21 cellular contexts compared by ENCODE assay signal in the genomic region with DNA sequence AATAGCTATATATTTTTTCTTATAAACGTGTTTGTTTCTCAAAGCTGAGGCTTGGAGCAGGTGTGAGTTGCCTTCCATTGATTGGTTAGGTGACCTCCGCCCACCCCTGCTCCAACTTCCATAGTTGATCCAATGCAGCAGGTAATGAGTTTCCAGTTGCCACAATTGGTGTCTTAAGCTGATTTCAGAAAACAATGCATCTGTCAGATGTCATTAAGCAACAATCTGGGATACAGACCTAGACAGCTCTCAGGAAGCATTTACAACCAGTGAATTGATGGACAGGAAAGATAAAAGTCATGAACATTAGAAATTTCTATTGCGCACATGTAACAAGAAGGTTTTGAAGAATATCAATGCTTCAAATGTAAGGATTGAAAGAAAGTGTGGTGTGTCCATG.
DNase-seq lines count a peak whose midpoint lies in the region; ATAC-seq, FAIRE-seq and TF ChIP-seq lines count a peak whose summit lies in the region.
"Had no signal": no experiment of that assay in that cellular context is flagged by ENCODE, and none has a peak within 500 bp of the region (broad histone marks: within the 10 kb centered on the region; RNA-seq: fewer than 3 reads in every experiment).

No MANE protein-coding gene starts in this region.

- TF ChIP-seq POLR2A in endothelial cell of umbilical vein (IDR thresholded peaks at IDR 0.05; ENCODE audit: low read depth, low read length) = no peak

- H3K36me3 ChIP-seq in endothelial cell of umbilical vein (ENCODE audit: control insufficient read depth in 2 of 2, extremely low read depth in 1 of 2, insufficient read depth in 2 of 2, low read length in 2 of 2) (no peaks in the 10 kb centered on the region), neural progenitor cell (no peaks in the 10 kb centered on the region)

- H2AFZ ChIP-seq in endothelial cell of umbilical vein (ENCODE audit: low read depth, low read length) = no peak overlapping the region
- no peak overlapping the region for H2AFZ ChIP-seq in neural progenitor cell (replicated peaks)
- H2AFZ ChIP-seq: GM23338 had no signal

- H3K36me3 Mint-ChIP-seq in neural progenitor cell = no peaks in the 10 kb centered on the region
- H3K36me3 Mint-ChIP-seq in CD4-positive, alpha-beta T cell (ENCODE audit: low read depth) = no peaks in the 10 kb centered on the region
- H3K36me3 Mint-ChIP-seq: CD4-positive, alpha-beta memory T cell; IgD-negative memory B cell had no signal

- no TSS peak for BruUV-seq in endothelial cell of umbilical vein (replicated peaks; lab: Mats Ljungman, UMichigan)

- intact Hi-C loops in endothelial cell of umbilical vein (cut with micrococcal nuclease) = no loop called here
- intact Hi-C loops in CD4-positive, alpha-beta T cell (cut with DNase I, micrococcal nuclease) = no loop called here

- H3K4me1 Mint-ChIP-seq in neural progenitor cell = peaks cover 27% of the 10 kb centered on the region
- H3K4me1 Mint-ChIP-seq in CD4-positive, alpha-beta T cell (ENCODE audit: low read depth) = no peaks in the 10 kb centered on the region
- H3K4me1 Mint-ChIP-seq: CD4-positive, alpha-beta memory T cell; IgD-negative memory B cell had no signal

- no peaks in the 10 kb centered on the region for H3K9me3 ChIP-seq in endothelial cell of umbilical vein (replicated peaks; ENCODE audit: control insufficient read depth, insufficient read depth, low read length)
- H3K9me3 ChIP-seq in neural progenitor cell (ENCODE audit: low read depth) = no peaks in the 10 kb centered on the region
- no peaks in the 10 kb centered on the region for H3K9me3 ChIP-seq in CD4-positive, alpha-beta T cell (ENCODE audit: control insufficient read depth, low read length)
- H3K9me3 ChIP-seq: A549 had no signal

- DNase-seq in NCI-H82 (lab: John Stamatoyannopoulos, UW) (peak; percentile 21), NCI-H82 treated with DMSO at 0.1 percent for 48 hours (lab: John Stamatoyannopoulos, UW; ENCODE audit: unreplicated experiment) (no peak), endothelial cell of umbilical vein (ENCODE audit: low read depth, low spot score) (no peak), neural progenitor cell (ENCODE audit: low spot score) (peak; percentile 58), anterior cingulate cortex (lab: John Stamatoyannopoulos, UW) (no peak), NCI-H1417 treated with DMSO at 0.1 percent for 48 hours (lab: John Stamatoyannopoulos, UW) (no peak)
- no peak for DNase-seq in CD4-positive, alpha-beta T cell
- DNase-seq: AML-193; CD4-positive, alpha-beta memory T cell; DMS79; GDM1; H7; HFFc6 had no signal

- H3K4me2 ChIP-seq in endothelial cell of umbilical vein (ENCODE audit: insufficient read depth, low read length) (no peak overlapping the region), neural progenitor cell (peak overlapping the region; percentile 14)
- H3K4me2 ChIP-seq: A549, GM23338 had no signal

- no peak overlapping the region for H3K4me3 ChIP-seq in endothelial cell of umbilical vein (replicated peaks in 1 of 3; ENCODE audit: insufficient read depth in 1 of 3, low read depth in 1 of 3, low read length in 3 of 3)
- no peak overlapping the region for H3K4me3 ChIP-seq in neural progenitor cell
- H3K4me3 ChIP-seq: A549, GM23338 had no signal

- dilution Hi-C loops in endothelial cell of umbilical vein (cut with MboI; ENCODE audit: extremely low pct_ligation_motif_present, low sequenced_read_pairs) = no loop called here

- POLR2A ChIA-PET in endothelial cell of umbilical vein (lab: Charles Lee) = no interaction called here
- POLR2A ChIA-PET in CD4-positive, alpha-beta T cell (lab: Charles Lee) = no interaction called here

- TF ChIP-seq CTCF in endothelial cell of umbilical vein (IDR thresholded peaks at IDR 0.05; ENCODE audit: extremely low read depth in 1 of 2, insufficient read depth in 1 of 2, low read depth in 1 of 2, low read length in 2 of 2) (no peak), neural progenitor cell (IDR thresholded peaks at IDR 0.05) (no peak)
- no peak for TF ChIP-seq CTCF in CD4-positive, alpha-beta T cell (IDR thresholded peaks at IDR 0.05)

- no peak for FAIRE-seq in endothelial cell of umbilical vein (lab: Jason Lieb, UNC)
- FAIRE-seq: A549, GM12892, GM18507 had no signal

- CTCF ChIA-PET in endothelial cell of umbilical vein (lab: Charles Lee) = no interaction called here
- CTCF ChIA-PET in CD4-positive, alpha-beta T cell (lab: Charles Lee) = no interaction called here

- H3K79me2 ChIP-seq in endothelial cell of umbilical vein (ENCODE audit: control insufficient read depth, insufficient read depth, low read length) (no peaks in the 10 kb centered on the region), neural progenitor cell (ENCODE audit: low read depth) (no peaks in the 10 kb centered on the region)

- no peaks in the 10 kb centered on the region for H4K20me1 ChIP-seq in endothelial cell of umbilical vein (replicated peaks; ENCODE audit: control insufficient read depth, extremely low read depth, insufficient read depth, low read length)
- H4K20me1 ChIP-seq in neural progenitor cell (ENCODE audit: low read depth) = no peaks in the 10 kb centered on the region

- no peak overlapping the region for H3K9ac ChIP-seq in endothelial cell of umbilical vein (replicated peaks; ENCODE audit: extremely low read depth, insufficient read depth, low read length)
- H3K9ac ChIP-seq in neural progenitor cell = no peak overlapping the region

- H3K27me3 ChIP-seq in endothelial cell of umbilical vein (ENCODE audit: control insufficient read depth in 2 of 2, insufficient read depth in 2 of 2, low read length in 2 of 2) (no peaks in the 10 kb centered on the region), neural progenitor cell (no peaks in the 10 kb centered on the region)
- no peaks in the 10 kb centered on the region for H3K27me3 ChIP-seq in CD4-positive, alpha-beta T cell (ENCODE audit: control insufficient read depth, insufficient read depth, low read length)

- no peak for ATAC-seq in CD4-positive, alpha-beta T cell (ENCODE audit: poor library complexity)
- ATAC-seq: A549, GM23338, HCT116 had no signal

- H3K27me3 Mint-ChIP-seq in neural progenitor cell (ENCODE audit: insufficient read depth, low read depth) = peaks cover 2% of the 10 kb centered on the region
- H3K27me3 Mint-ChIP-seq in CD4-positive, alpha-beta T cell = no peaks in the 10 kb centered on the region
- H3K27me3 Mint-ChIP-seq: CD4-positive, alpha-beta memory T cell; IgD-negative memory B cell had no signal

- H3K27ac Mint-ChIP-seq in neural progenitor cell = peak overlapping the region; percentile 8
- H3K27ac Mint-ChIP-seq in CD4-positive, alpha-beta T cell = no peak overlapping the region
- H3K27ac Mint-ChIP-seq: CD4-positive, alpha-beta memory T cell; GM23338; IgD-negative memory B cell had no signal

- H3K9me1 ChIP-seq in endothelial cell of umbilical vein (replicated peaks; ENCODE audit: control insufficient read depth, extremely low read depth, insufficient read depth, low read length) = no peaks in the 10 kb centered on the region

- H3K4me1 ChIP-seq in endothelial cell of umbilical vein (ENCODE audit: control insufficient read depth, extremely low read depth, insufficient read depth, low read length) (no peaks in the 10 kb centered on the region), neural progenitor cell (peaks cover 21% of the 10 kb centered on the region)
- H3K4me1 ChIP-seq: A549 had no signal

- H3K9me3 Mint-ChIP-seq in neural progenitor cell = peaks cover 2% of the 10 kb centered on the region
- peaks cover 2% of the 10 kb centered on the region for H3K9me3 Mint-ChIP-seq in CD4-positive, alpha-beta T cell
- H3K9me3 Mint-ChIP-seq: GM23338, HFFc6 had no signal

- no peak overlapping the region for H3K4me3 Mint-ChIP-seq in neural progenitor cell
- no peak overlapping the region for H3K4me3 Mint-ChIP-seq in CD4-positive, alpha-beta T cell
- H3K4me3 Mint-ChIP-seq: CD4-positive, alpha-beta memory T cell; GM23338; HFFc6; IgD-negative memory B cell had no signal

- no peak overlapping the region for H3K27ac ChIP-seq in endothelial cell of umbilical vein (ENCODE audit: insufficient read depth, low read depth, low read length)
- H3K27ac ChIP-seq in neural progenitor cell = no peak overlapping the region
- H3K27ac ChIP-seq in CD4-positive, alpha-beta T cell (ENCODE audit: low read depth, low read length) = no peak overlapping the region
- H3K27ac ChIP-seq: 22Rv1, A549, C4-2B had no signal

- no peaks in the 10 kb centered on the region for H3F3A ChIP-seq in neural progenitor cell (ENCODE audit: low read depth)

TF ChIP-seq in endothelial cell of umbilical vein, 7 proteins besides CTCF, POLR2A, EP300 and RAD21:
- TF ChIP-seq GATA2 (IDR thresholded peaks at IDR 0.05; ENCODE audit: insufficient read depth, insufficient read length, low read depth, low read length) (peak; percentile 24), JUN (IDR thresholded peaks at IDR 0.05; ENCODE audit: borderline replicate concordance, insufficient read depth, insufficient read length, low read depth) (no peak)

Comparison
In these comparisons a context has a peak if more than half of its experiments do, and no peak if none do; other contexts are left out.
1. DNase-seq: peak in NCI-H82 (single experiment) and neural progenitor cell (single experiment); none in NCI-H82 treated with DMSO at 0.1 percent for 48 hours (single experiment), endothelial cell of umbilical vein (single experiment), anterior cingulate cortex (0 of 58), CD4-positive, alpha-beta T cell (0 of 10) and NCI-H1417 treated with DMSO at 0.1 percent for 48 hours (single experiment).